Comparison of ENCODE assay signal across 14 cellular contexts in genomic region chr20:36548006-36548315, GRCh38. TPM values are rescaled to one million over a fixed set of nuclear protein-coding genes. Genes with fewer than 3 reads are reported as not detected.
DNase-seq lines count a peak whose midpoint lies in the region; ATAC-seq, FAIRE-seq and TF ChIP-seq lines count a peak whose summit lies in the region.
"Had no signal": no experiment of that assay in that cellular context is flagged by ENCODE, and none has a peak within 500 bp of the region (broad histone marks: within the 10 kb centered on the region; RNA-seq: fewer than 3 reads in every experiment).

No MANE protein-coding gene starts in this region.

- TF ChIP-seq POLR2A in HepG2 (IDR thresholded peaks at IDR 0.05; ENCODE audit: insufficient read depth in 1 of 2, low read depth in 2 of 2, low read length in 2 of 2) = no peak
- no peak for TF ChIP-seq POLR2A in right lobe of liver (IDR thresholded peaks at IDR 0.05)
- no peak for TF ChIP-seq POLR2A in gastroesophageal sphincter (IDR thresholded peaks at IDR 0.05)

- H3K27me3 Mint-ChIP-seq in immature natural killer cell (ENCODE audit: low read depth in 3 of 3) = peaks cover 2 to 3% (median 2%) of the 10 kb centered on the region in 3 donors
- H3K27me3 Mint-ChIP-seq in CD8-positive, alpha-beta T cell (ENCODE audit: low read depth) = no peaks in the 10 kb centered on the region
- no peaks in the 10 kb centered on the region for H3K27me3 Mint-ChIP-seq in activated naive CD8-positive, alpha-beta T cell treated with anti-CD3 and anti-CD28 coated beads for 36 hours
- H3K27me3 Mint-ChIP-seq: CD4-positive, CD25-positive, alpha-beta regulatory T cell had no signal

- CTCF ChIA-PET in HepG2 (lab: Yijun Ruan, JAX; ENCODE audit: low intra/inter-chr PET ratio, low total read pairs) = no interaction called here
- CTCF ChIA-PET in CD8-positive, alpha-beta T cell (lab: Charles Lee) = interaction anchor here (1.2 kb wide), 1 partner anchor 12 kb away, joined by 4 read pairs; no protein-coding TSS in a partner anchor

- H3K27ac ChIP-seq in HepG2 (ENCODE audit: extremely low read length, insufficient read depth, low read length) (no peak overlapping the region), right lobe of liver (no peak overlapping the region), RWPE2 (ENCODE audit: poor library complexity, severe bottlenecking) (no peak overlapping the region), gastroesophageal sphincter (peak overlapping the region in 3 of 4 donors; percentile 71 to 98 (median 97))
- no peak overlapping the region for H3K27ac ChIP-seq in CD8-positive, alpha-beta T cell (ENCODE audit: low read depth, low read length)

- 60% methylated on average over 11 of the region's 12 CpGs for WGBS in HepG2 (ENCODE audit: low lambda C conversion rate)
- 100% methylated on average over 1 of the region's 12 CpGs for WGBS in right lobe of liver (ENCODE audit: insufficient coverage, low coverage, low lambda C conversion rate, missing lambda C conversion rate)
- WGBS in gastroesophageal sphincter (ENCODE audit: low coverage in 1 of 2), 2 donors = 100% methylated on average over 1 of the region's 12 CpGs; no CpG with 5 or more reads in 1 of the 2 donors

- H3K27me3 ChIP-seq in HepG2 (ENCODE audit: control insufficient read depth in 1 of 2, insufficient read depth in 2 of 2, low read length in 2 of 2) (no peaks in the 10 kb centered on the region), right lobe of liver (no peaks in the 10 kb centered on the region), RWPE2 (ENCODE audit: insufficient read depth, poor library complexity, severe bottlenecking) (no peaks in the 10 kb centered on the region), gastroesophageal sphincter (no peaks in the 10 kb centered on the region)
- no peaks in the 10 kb centered on the region for H3K27me3 ChIP-seq in CD8-positive, alpha-beta T cell (ENCODE audit: insufficient read depth, low read length)

- H3K9ac ChIP-seq in HepG2 (ENCODE audit: insufficient read depth, low read depth, low read length) = no peak overlapping the region

- H4K20me1 ChIP-seq in HepG2 (ENCODE audit: insufficient read depth, low read length) = no peaks in the 10 kb centered on the region

- POLR2A ChIA-PET in HepG2 (lab: Yijun Ruan, JAX) = no interaction called here
- POLR2A ChIA-PET in CD8-positive, alpha-beta T cell (lab: Charles Lee) = no interaction called here

- H3K79me2 ChIP-seq in HepG2 (ENCODE audit: insufficient read depth, low read length) = no peaks in the 10 kb centered on the region

- peak; percentile 39 for DNase-seq in HepG2 (ENCODE audit: low spot score)
- no peak for DNase-seq in right lobe of liver
- peak; percentile 90 for DNase-seq in RWPE2 (ENCODE audit: low spot score)
- no peak for DNase-seq in immature natural killer cell
- DNase-seq in CD8-positive, alpha-beta T cell = no peak
- DNase-seq in activated naive CD8-positive, alpha-beta T cell treated with anti-CD3 and anti-CD28 coated beads for 36 hours = no peak
- DNase-seq: CD4-positive, CD25-positive, alpha-beta regulatory T cell; KG1; T-helper 9 cell had no signal

- peak; percentile 67 for TF ChIP-seq CTCF in HepG2 (CRISPR knock-in tag; IDR thresholded peaks at IDR 0.05)
- no peak for TF ChIP-seq CTCF in right lobe of liver (IDR thresholded peaks at IDR 0.05)
- peak; percentile 35 for TF ChIP-seq CTCF in RWPE2 (IDR thresholded peaks at IDR 0.05; ENCODE audit: poor library complexity, severe bottlenecking)
- TF ChIP-seq CTCF in gastroesophageal sphincter (IDR thresholded peaks at IDR 0.05) = peak in 2 of 4 experiments; percentile 22 to 42
- no peak for TF ChIP-seq CTCF in CD8-positive, alpha-beta T cell (IDR thresholded peaks at IDR 0.05)

- H3K4me1 ChIP-seq in HepG2 (ENCODE audit: insufficient read depth, low read length) = peaks cover 60% of the 10 kb centered on the region
- no peaks in the 10 kb centered on the region for H3K4me1 ChIP-seq in right lobe of liver
- no peaks in the 10 kb centered on the region for H3K4me1 ChIP-seq in RWPE2 (ENCODE audit: insufficient read depth, poor library complexity, severe bottlenecking)
- H3K4me1 ChIP-seq in gastroesophageal sphincter = peaks cover 0 to 87% (median 17%) of the 10 kb centered on the region in 3 donors
- no peaks in the 10 kb centered on the region for H3K4me1 ChIP-seq in CD8-positive, alpha-beta T cell (ENCODE audit: insufficient read depth, low read length)
- H3K4me1 ChIP-seq: HAP-1 had no signal

- no peak overlapping the region for H3K27ac Mint-ChIP-seq in immature natural killer cell
- no peak overlapping the region for H3K27ac Mint-ChIP-seq in CD8-positive, alpha-beta T cell
- no peak overlapping the region for H3K27ac Mint-ChIP-seq in activated naive CD8-positive, alpha-beta T cell treated with anti-CD3 and anti-CD28 coated beads for 36 hours

- H3K4me3 ChIP-seq in HepG2 (replicated peaks in 1 of 3; ENCODE audit: insufficient read depth in 1 of 3, low read depth in 2 of 3, low read length in 3 of 3) (no peak overlapping the region), right lobe of liver (no peak overlapping the region), RWPE2 (ENCODE audit: severe bottlenecking) (no peak overlapping the region), gastroesophageal sphincter (peak overlapping the region in 1 of 2 donors; percentile 2)
- no peak overlapping the region for H3K4me3 ChIP-seq in CD8-positive, alpha-beta T cell (ENCODE audit: low read depth, low read length)
- H3K4me3 ChIP-seq: HAP-1, smooth muscle cell had no signal

- peak; percentile 30 for FAIRE-seq in HepG2 (lab: Jason Lieb, UNC)
- FAIRE-seq: urothelium cell line had no signal

- intact Hi-C loops in HepG2 (cut with micrococcal nuclease; ENCODE audit: unreplicated experiment) = no loop called here
- intact Hi-C loops in right lobe of liver (cut with DNase I) = no loop called here
- intact Hi-C loops in CD8-positive, alpha-beta T cell (cut with DNase I, micrococcal nuclease) = no loop called here

- H3K4me2 ChIP-seq in HepG2 (ENCODE audit: low read depth, low read length) = no peak overlapping the region
- H3K4me2 ChIP-seq: smooth muscle cell had no signal

- H3K36me3 ChIP-seq in HepG2 (replicated peaks in 1 of 2; ENCODE audit: control insufficient read depth in 1 of 2, insufficient read depth in 2 of 2, low read length in 2 of 2) = no peaks in the 10 kb centered on the region
- H3K36me3 ChIP-seq in right lobe of liver = no peaks in the 10 kb centered on the region
- H3K36me3 ChIP-seq in RWPE2 (ENCODE audit: low read depth) = peaks cover 9% of the 10 kb centered on the region
- peaks cover 0 to 53% of the 10 kb centered on the region in 2 donors for H3K36me3 ChIP-seq in gastroesophageal sphincter
- H3K36me3 ChIP-seq in CD8-positive, alpha-beta T cell (ENCODE audit: insufficient read depth, low read length) = no peaks in the 10 kb centered on the region
- H3K36me3 ChIP-seq: HAP-1 had no signal

- in situ Hi-C loops in HepG2 (cut with HindIII; ENCODE audit: extremely low pct_ligation_motif_present, low pct_unique_long_range_greater_than_20kb) = no loop called here

- H3K9me3 ChIP-seq in HepG2 (ENCODE audit: low read length) (no peaks in the 10 kb centered on the region), right lobe of liver (no peaks in the 10 kb centered on the region), RWPE2 (ENCODE audit: severe bottlenecking) (no peaks in the 10 kb centered on the region), gastroesophageal sphincter (no peaks in the 10 kb centered on the region)
- no peaks in the 10 kb centered on the region for H3K9me3 ChIP-seq in CD8-positive, alpha-beta T cell (ENCODE audit: low read length)
- H3K9me3 ChIP-seq: HAP-1 had no signal

- ATAC-seq in HepG2 (peak; percentile 51), right lobe of liver (no peak), RWPE2 (ENCODE audit: low read depth) (no peak), gastroesophageal sphincter (no peak), GM21367 (IDR thresholded peaks at IDR 0.05; ENCODE audit: unreplicated experiment) (no peak)
- no peak for ATAC-seq in CD8-positive, alpha-beta T cell

- H3K4me1 Mint-ChIP-seq in immature natural killer cell = no peaks in the 10 kb centered on the region
- peaks cover 2% of the 10 kb centered on the region for H3K4me1 Mint-ChIP-seq in CD8-positive, alpha-beta T cell (ENCODE audit: low read depth)
- H3K4me1 Mint-ChIP-seq in activated naive CD8-positive, alpha-beta T cell treated with anti-CD3 and anti-CD28 coated beads for 36 hours = peaks cover 2% of the 10 kb centered on the region
- H3K4me1 Mint-ChIP-seq: CD4-positive, CD25-positive, alpha-beta regulatory T cell had no signal

- TF ChIP-seq RAD21 in HepG2 (CRISPR knock-in tag; IDR thresholded peaks at IDR 0.05) = peak; percentile 24; the same call in 1 of the 2 replicates

- H3K36me3 Mint-ChIP-seq in immature natural killer cell = no peaks in the 10 kb centered on the region
- H3K36me3 Mint-ChIP-seq in CD8-positive, alpha-beta T cell = no peaks in the 10 kb centered on the region
- no peaks in the 10 kb centered on the region for H3K36me3 Mint-ChIP-seq in activated naive CD8-positive, alpha-beta T cell treated with anti-CD3 and anti-CD28 coated beads for 36 hours
- H3K36me3 Mint-ChIP-seq: CD4-positive, CD25-positive, alpha-beta regulatory T cell had no signal

- no peak overlapping the region for H2AFZ ChIP-seq in HepG2 (ENCODE audit: low read length)

- TF ChIP-seq EP300 in HepG2 (IDR thresholded peaks at IDR 0.05; ENCODE audit: low read depth in 2 of 2, low read length in 2 of 2) (no peak), HepG2 (CRISPR knock-in tag; IDR thresholded peaks at IDR 0.05; ENCODE audit: borderline replicate concordance) (no peak), gastroesophageal sphincter (IDR thresholded peaks at IDR 0.05) (no peak)

- no peaks in the 10 kb centered on the region for H3K9me3 Mint-ChIP-seq in immature natural killer cell
- H3K9me3 Mint-ChIP-seq in CD8-positive, alpha-beta T cell = no peaks in the 10 kb centered on the region
- no peaks in the 10 kb centered on the region for H3K9me3 Mint-ChIP-seq in activated naive CD8-positive, alpha-beta T cell treated with anti-CD3 and anti-CD28 coated beads for 36 hours
- H3K9me3 Mint-ChIP-seq: CD4-positive, CD25-positive, alpha-beta regulatory T cell had no signal

- H3K4me3 Mint-ChIP-seq in immature natural killer cell = no peak overlapping the region
- no peak overlapping the region for H3K4me3 Mint-ChIP-seq in CD8-positive, alpha-beta T cell
- H3K4me3 Mint-ChIP-seq in activated naive CD8-positive, alpha-beta T cell treated with anti-CD3 and anti-CD28 coated beads for 36 hours = no peak overlapping the region
- H3K4me3 Mint-ChIP-seq: CD4-positive, CD25-positive, alpha-beta regulatory T cell had no signal

- no TSS peak for BruUV-seq in HepG2 (replicated peaks; lab: Mats Ljungman, UMichigan)

RNA-seq across cellular contexts. Expression of gene MYL9, which starts 6.6 kb away (rescaled TPM):
- total RNA-seq in HepG2 (2016; rRNA removed; fragmentation: Illumina TruSeq; extraction: Trizol) (2.2 and 2.7 TPM in 2 replicates), right lobe of liver (10 to 100 TPM in 4 of 6 experiments, 1 to 10 TPM in 2; 7.7 to 44.2 (median 18.1) TPM), gastroesophageal sphincter (1,000 to 10,000 TPM; 1,087 to 2,842 (median 1,707) TPM)
- total RNA-seq in HepG2 (2016; cell fraction: cytosol; rRNA removed; fragmentation: Illumina TruSeq; extraction: Trizol; ENCODE audit: low read depth) = 0.79 and 0.91 TPM in 2 replicates
- total RNA-seq in HepG2 (2016; cell fraction: insoluble cytoplasmic fraction; rRNA removed; fragmentation: Illumina TruSeq; extraction: Trizol) = 2.5 TPM in 2 replicates
- 1.5 and 2.5 TPM in 2 replicates for total RNA-seq in HepG2 (2016; cell fraction: membrane; rRNA removed; fragmentation: Illumina TruSeq; extraction: Trizol)
- 1.3 and 1.7 TPM in 2 replicates for total RNA-seq in HepG2 (2016; cell fraction: nucleus; rRNA removed; fragmentation: Illumina TruSeq; extraction: Trizol)
- polyA plus RNA-seq in HepG2 (2011; rRNA removed) (0.87 and 1.1 TPM in 2 replicates), immature natural killer cell (1 to 10 TPM in 1 of 3 donors, under 1 TPM in 2; 0.10 to 2.7 (median 0.48) TPM)
- 0.72 and 0.73 TPM in 2 replicates for polyA plus RNA-seq in HepG2 (2011; cell fraction: cytosol; rRNA removed)
- 0.59 and 0.69 TPM in 2 replicates for polyA plus RNA-seq in HepG2 (2011; cell fraction: nucleus; rRNA removed)
- 1.2 and 1.4 TPM in 2 replicates for polyA plus RNA-seq in HepG2 (2012)
- 4.6 and 5.7 TPM in 2 replicates for polyA plus RNA-seq in HepG2 (2016; cell fraction: cytosol; fragmentation: Illumina TruSeq; extraction: Trizol; ENCODE audit: low read depth)
- 10.1 and 12.3 TPM in 2 replicates for polyA plus RNA-seq in HepG2 (2016; cell fraction: insoluble cytoplasmic fraction; fragmentation: Illumina TruSeq; extraction: Trizol; ENCODE audit: low read depth)
- polyA plus RNA-seq in HepG2 (2016; cell fraction: membrane; fragmentation: Illumina TruSeq; extraction: Trizol; ENCODE audit: low read depth) = 6.4 and 6.8 TPM in 2 replicates
- 8.9 and 9.0 TPM in 2 replicates for polyA plus RNA-seq in HepG2 (2016; cell fraction: nucleus; fragmentation: Illumina TruSeq; extraction: Trizol; ENCODE audit: insufficient read depth, low read depth)
- polyA minus RNA-seq in HepG2 (2011; rRNA and poly(A)+ RNA removed; ENCODE audit: low replicate concordance) = 0.72 and 4.7 TPM in 2 replicates
- polyA minus RNA-seq in HepG2 (2011; cell fraction: cytosol; rRNA and poly(A)+ RNA removed) = 0.70 and 0.89 TPM in 2 replicates
- polyA minus RNA-seq in HepG2 (2011; cell fraction: nucleus; rRNA and poly(A)+ RNA removed) = 0.39 and 0.75 TPM in 2 replicates
- not detected for total RNA-seq in CD8-positive, alpha-beta T cell
- under 1 TPM in 1 of 2 experiments, not detected in 1; 0.12 TPM for total RNA-seq in activated naive CD8-positive, alpha-beta T cell treated with anti-CD3 and anti-CD28 coated beads for 36 hours
- polyA plus RNA-seq: CD4-positive, CD25-positive, alpha-beta regulatory T cell had no signal

RNA-seq across cellular contexts. Expression of gene TGIF2, which starts 25.4 kb away (rescaled TPM):
- total RNA-seq in HepG2 (2016; rRNA removed; fragmentation: Illumina TruSeq; extraction: Trizol) (53.9 and 60.3 TPM in 2 replicates), right lobe of liver (1 to 10 TPM; 3.2 to 7.8 (median 5.9) TPM), gastroesophageal sphincter (10 to 100 TPM in 2 of 4 donors, 1 to 10 TPM in 2; 7.2 to 14.0 (median 9.4) TPM)
- 14.9 and 16.3 TPM in 2 replicates for total RNA-seq in HepG2 (2016; cell fraction: cytosol; rRNA removed; fragmentation: Illumina TruSeq; extraction: Trizol; ENCODE audit: low read depth)
- 49.1 and 52.3 TPM in 2 replicates for total RNA-seq in HepG2 (2016; cell fraction: insoluble cytoplasmic fraction; rRNA removed; fragmentation: Illumina TruSeq; extraction: Trizol)
- total RNA-seq in HepG2 (2016; cell fraction: membrane; rRNA removed; fragmentation: Illumina TruSeq; extraction: Trizol) = 65.6 and 66.2 TPM in 2 replicates
- total RNA-seq in HepG2 (2016; cell fraction: nucleus; rRNA removed; fragmentation: Illumina TruSeq; extraction: Trizol) = 24.2 and 31.3 TPM in 2 replicates
- polyA plus RNA-seq in HepG2 (2011; rRNA removed) (41.3 and 49.9 TPM in 2 replicates), immature natural killer cell (10 to 100 TPM; 12.3 to 16.1 (median 14.9) TPM)
- polyA plus RNA-seq in HepG2 (2011; cell fraction: cytosol; rRNA removed) = 46.3 and 49.3 TPM in 2 replicates
- 32.5 and 35.0 TPM in 2 replicates for polyA plus RNA-seq in HepG2 (2011; cell fraction: nucleus; rRNA removed)
- 23.6 and 28.9 TPM in 2 replicates for polyA plus RNA-seq in HepG2 (2012)
- 12.4 and 13.0 TPM in 2 replicates for polyA plus RNA-seq in HepG2 (2016; cell fraction: cytosol; fragmentation: Illumina TruSeq; extraction: Trizol; ENCODE audit: low read depth)
- 49.9 and 59.5 TPM in 2 replicates for polyA plus RNA-seq in HepG2 (2016; cell fraction: insoluble cytoplasmic fraction; fragmentation: Illumina TruSeq; extraction: Trizol; ENCODE audit: low read depth)
- polyA plus RNA-seq in HepG2 (2016; cell fraction: membrane; fragmentation: Illumina TruSeq; extraction: Trizol; ENCODE audit: low read depth) = 44.7 and 47.8 TPM in 2 replicates
- polyA plus RNA-seq in HepG2 (2016; cell fraction: nucleus; fragmentation: Illumina TruSeq; extraction: Trizol; ENCODE audit: insufficient read depth, low read depth) = 38.6 and 40.7 TPM in 2 replicates
- 14.1 and 93.1 TPM in 2 replicates for polyA minus RNA-seq in HepG2 (2011; rRNA and poly(A)+ RNA removed; ENCODE audit: low replicate concordance)
- polyA minus RNA-seq in HepG2 (2011; cell fraction: cytosol; rRNA and poly(A)+ RNA removed) = 38.7 and 42.5 TPM in 2 replicates
- polyA minus RNA-seq in HepG2 (2011; cell fraction: nucleus; rRNA and poly(A)+ RNA removed) = 19.2 and 22.9 TPM in 2 replicates
- 10 to 100 TPM; 50.4 to 51.1 TPM for total RNA-seq in CD8-positive, alpha-beta T cell
- total RNA-seq in activated naive CD8-positive, alpha-beta T cell treated with anti-CD3 and anti-CD28 coated beads for 36 hours = 10 to 100 TPM; 52.1 to 54.0 TPM

RNA-seq across cellular contexts. Expression of gene RAB5IF, which starts 57.6 kb away (rescaled TPM):
- total RNA-seq in HepG2 (2016; rRNA removed; fragmentation: Illumina TruSeq; extraction: Trizol) = 292 and 305 TPM in 2 replicates
- 190 and 258 TPM in 2 replicates for total RNA-seq in HepG2 (2016; cell fraction: cytosol; rRNA removed; fragmentation: Illumina TruSeq; extraction: Trizol; ENCODE audit: low read depth)
- total RNA-seq in HepG2 (2016; cell fraction: insoluble cytoplasmic fraction; rRNA removed; fragmentation: Illumina TruSeq; extraction: Trizol) = 267 and 306 TPM in 2 replicates
- 365 and 437 TPM in 2 replicates for total RNA-seq in HepG2 (2016; cell fraction: membrane; rRNA removed; fragmentation: Illumina TruSeq; extraction: Trizol)
- 223 and 239 TPM in 2 replicates for total RNA-seq in HepG2 (2016; cell fraction: nucleus; rRNA removed; fragmentation: Illumina TruSeq; extraction: Trizol)
- polyA plus RNA-seq in HepG2 (2011; rRNA removed) = 218 and 261 TPM in 2 replicates
- polyA plus RNA-seq in HepG2 (2011; cell fraction: cytosol; rRNA removed) = 176 and 232 TPM in 2 replicates
- 176 and 181 TPM in 2 replicates for polyA plus RNA-seq in HepG2 (2011; cell fraction: nucleus; rRNA removed)
- polyA plus RNA-seq in HepG2 (2012) = 118 and 180 TPM in 2 replicates
- 222 and 320 TPM in 2 replicates for polyA plus RNA-seq in HepG2 (2016; cell fraction: cytosol; fragmentation: Illumina TruSeq; extraction: Trizol; ENCODE audit: low read depth)
- polyA plus RNA-seq in HepG2 (2016; cell fraction: insoluble cytoplasmic fraction; fragmentation: Illumina TruSeq; extraction: Trizol; ENCODE audit: low read depth) = 310 and 340 TPM in 2 replicates
- 323 and 387 TPM in 2 replicates for polyA plus RNA-seq in HepG2 (2016; cell fraction: membrane; fragmentation: Illumina TruSeq; extraction: Trizol; ENCODE audit: low read depth)
- polyA plus RNA-seq in HepG2 (2016; cell fraction: nucleus; fragmentation: Illumina TruSeq; extraction: Trizol; ENCODE audit: insufficient read depth, low read depth) = 436 and 461 TPM in 2 replicates
- polyA minus RNA-seq in HepG2 (2011; rRNA and poly(A)+ RNA removed; ENCODE audit: low replicate concordance) = 97.1 and 193 TPM in 2 replicates
- polyA minus RNA-seq in HepG2 (2011; cell fraction: cytosol; rRNA and poly(A)+ RNA removed) = 56.5 and 59.2 TPM in 2 replicates
- polyA minus RNA-seq in HepG2 (2011; cell fraction: nucleus; rRNA and poly(A)+ RNA removed) = 46.6 and 50.2 TPM in 2 replicates
- 100 to 1,000 TPM in 5 of 6 experiments, 10 to 100 TPM in 1; 78.1 to 232 (median 125) TPM for total RNA-seq in right lobe of liver
- total RNA-seq in gastroesophageal sphincter = 100 to 1,000 TPM in 1 of 4 donors, 10 to 100 TPM in 3; 66.3 to 100 (median 78.9) TPM
- polyA plus RNA-seq in immature natural killer cell = 100 to 1,000 TPM; 230 to 380 (median 276) TPM
- total RNA-seq in CD8-positive, alpha-beta T cell = 100 to 1,000 TPM; 106 to 108 TPM
- total RNA-seq in activated naive CD8-positive, alpha-beta T cell treated with anti-CD3 and anti-CD28 coated beads for 36 hours = 100 to 1,000 TPM; 124 to 127 TPM

Comparison
In these comparisons a context has a peak if more than half of its experiments do, and no peak if none do; other contexts are left out.
1. DNase-seq: peak in HepG2 (single experiment) and RWPE2 (single experiment); none in right lobe of liver (0 of 3), immature natural killer cell (0 of 3), CD8-positive, alpha-beta T cell (0 of 7) and activated naive CD8-positive, alpha-beta T cell treated with anti-CD3 and anti-CD28 coated beads for 36 hours (single experiment).
2. CTCF ChIP-seq: peak in HepG2 (single experiment) and RWPE2 (single experiment); none in right lobe of liver (0 of 4) and CD8-positive, alpha-beta T cell (single experiment).
3. H3K27ac ChIP-seq: peak in gastroesophageal sphincter (3 of 4); none in HepG2 (single experiment), right lobe of liver (0 of 3), RWPE2 (single experiment) and CD8-positive, alpha-beta T cell (single experiment).
4. RNA of gene MYL9, which starts 6.6 kb away (total RNA-seq): 1,087 to 2,842 TPM in gastroesophageal sphincter; 7.7 to 44.2 TPM in right lobe of liver, 0.79 to 2.7 TPM in HepG2, not detected in CD8-positive, alpha-beta T cell and 0.12 TPM in activated naive CD8-positive, alpha-beta T cell treated with anti-CD3 and anti-CD28 coated beads for 36 hours; every median in the first group is over 10 times any median in the second.